23 cellular contexts compared by ENCODE assay signal in the genomic region with DNA sequence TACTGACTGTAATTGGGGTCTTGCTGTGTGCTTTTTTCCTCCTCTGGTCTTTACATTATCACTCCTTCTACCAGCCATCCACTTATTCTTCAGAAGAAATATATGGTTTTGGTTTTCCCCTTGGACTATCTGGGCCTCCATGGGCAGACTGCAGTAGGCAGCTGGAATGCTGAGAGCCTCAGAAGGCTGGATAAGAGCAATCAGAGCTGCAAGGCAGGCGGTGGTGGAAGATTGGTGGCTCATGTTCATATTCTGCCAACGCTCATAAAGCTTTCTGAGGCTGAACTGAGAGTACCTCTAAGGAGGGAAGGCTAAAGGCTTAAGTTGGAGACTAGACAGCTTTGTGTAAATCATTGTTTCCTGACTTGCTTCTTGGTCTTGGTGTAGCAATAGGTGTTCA. TPM values are rescaled to one million over a fixed set of nuclear protein-coding genes. Genes with fewer than 3 reads are reported as not detected.
"Had no signal": no experiment of that assay in that cellular context is flagged by ENCODE, and none has a peak within 500 bp of the region (broad histone marks: within the 10 kb centered on the region; RNA-seq: fewer than 3 reads in every experiment).

No MANE protein-coding gene starts in this region.

- H3K27ac Mint-ChIP-seq: nephron; progenitor cell of endocrine pancreas; stimulated activated naive B cell treated with anti-CD40 and anti-IgM and Interleukin-4, amounts not matched to agents 10 μg/mL and 1 μg/mL and 100 μg/mL, for 72 hours had no signal

- H3K9me3 Mint-ChIP-seq: naive thymus-derived CD8-positive, alpha-beta T cell; nephron; stimulated activated naive B cell treated with anti-CD40 and anti-IgM and Interleukin-4, amounts not matched to agents 10 μg/mL and 1 μg/mL and 100 μg/mL, for 72 hours had no signal

- ATAC-seq: lower lobe of right lung; naive thymus-derived CD8-positive, alpha-beta T cell; sciatic nerve; stimulated activated naive B cell treated with anti-CD40 and anti-IgM and Interleukin-4, amounts not matched to agents 10 μg/mL and 1 μg/mL and 100 μg/mL, for 72 hours; stimulated activated naive CD8-positive, alpha-beta T cell treated with anti-CD3 and anti-CD28 coated beads, Interleukin-15, Interleukin-2, amounts not matched to agents 100 U/mL and 50 U/mL, for 24 hours had no signal

- DNase-seq: islet precursor cell; lower lobe of right lung; mammary epithelial cell; mesenchymal stem cell; naive thymus-derived CD8-positive, alpha-beta T cell; ovary; right cardiac atrium; stimulated activated CD4-positive, alpha-beta T cell treated with anti-CD3 and anti-CD28 coated beads, Interleukin-12 subunit alpha, Interleukin-12 subunit beta, amount 100 ng/mL, for 4 hours; stimulated activated CD4-positive, alpha-beta T cell treated with anti-CD3 and anti-CD28 coated beads, Interleukin-15, amount 100 ng/mL, for 24 hours; stimulated activated CD4-positive, alpha-beta T cell treated with anti-CD3 and anti-CD28 coated beads, Interleukin-2, amount 100 ng/mL, for 24 hours; stimulated activated CD4-positive, alpha-beta T cell treated with anti-CD3 and anti-CD28 coated beads, Interleukin-4, amount 100 ng/mL, for 1 hour; stimulated activated naive B cell treated with anti-CD40 and anti-IgM and Interleukin-4, amounts not matched to agents 10 μg/mL and 1 μg/mL and 100 μg/mL, for 72 hours; stimulated activated naive CD8-positive, alpha-beta T cell treated with anti-CD3 and anti-CD28 coated beads, Interleukin-15, Interleukin-2, amounts not matched to agents 100 U/mL and 50 U/mL, for 24 hours; stomach; testis; thyroid gland; transverse colon; upper lobe of left lung had no signal

- H3K27me3 Mint-ChIP-seq: naive thymus-derived CD8-positive, alpha-beta T cell; progenitor cell of endocrine pancreas; stimulated activated naive B cell treated with anti-CD40 and anti-IgM and Interleukin-4, amounts not matched to agents 10 μg/mL and 1 μg/mL and 100 μg/mL, for 72 hours had no signal

- H3K4me3 ChIP-seq: lower lobe of right lung, ovary, skin epidermis, stomach, testis, thyroid gland, transverse colon, upper lobe of left lung, vagina had no signal

- H3K4me1 ChIP-seq: lower lobe of right lung had no signal

- H3K4me3 Mint-ChIP-seq: naive thymus-derived CD8-positive, alpha-beta T cell; nephron; stimulated activated naive B cell treated with anti-CD40 and anti-IgM and Interleukin-4, amounts not matched to agents 10 μg/mL and 1 μg/mL and 100 μg/mL, for 72 hours had no signal

- H3K36me3 ChIP-seq: lower lobe of right lung, ovary, stomach, thyroid gland, transverse colon, upper lobe of left lung, vagina had no signal

- H3K27ac ChIP-seq: lower lobe of right lung, ovary, skin epidermis, testis, thyroid gland, transverse colon, upper lobe of left lung, vagina had no signal

- H3K36me3 Mint-ChIP-seq: naive thymus-derived CD8-positive, alpha-beta T cell; stimulated activated naive B cell treated with anti-CD40 and anti-IgM and Interleukin-4, amounts not matched to agents 10 μg/mL and 1 μg/mL and 100 μg/mL, for 72 hours had no signal

- H3K4me1 Mint-ChIP-seq: nephron had no signal

- H3K9me3 ChIP-seq: lower lobe of right lung, ovary, stomach, testis, thyroid gland, transverse colon, upper lobe of left lung, vagina had no signal

RNA-seq across cellular contexts. Expression of gene KIF23, which starts 32.8 kb away (rescaled TPM):
- total RNA-seq: naive thymus-derived CD8-positive, alpha-beta T cell had no signal
